In genomic region chr7:157397751-157398691, GRCh38 we compare ENCODE assay signal across 8 cellular contexts.
DNase-seq lines count a peak whose midpoint lies in the region; ATAC-seq and TF ChIP-seq lines count a peak whose summit lies in the region.

No MANE protein-coding gene starts in this region.

- peak; percentile 31 for ATAC-seq in activated T-cell treated with anti-CD3 and anti-CD28 coated beads, Interleukin-2, amount 50 U/mL, for 72 hours (replicated peaks in 1 of 2)
- no peak for ATAC-seq in activated T-cell treated with anti-CD3 and anti-CD28 coated beads, Interleukin-2, amount 50 U/mL, for 4 hours

- no peaks in the 10 kb centered on the region for H3K9me3 ChIP-seq in left ventricle myocardium inferior (replicated peaks)
- no peaks in the 10 kb centered on the region for H3K9me3 ChIP-seq in skeletal muscle tissue (ENCODE audit: control insufficient read depth in 3 of 3, low read length in 3 of 3)

- H3K36me3 ChIP-seq in left ventricle myocardium inferior, result peaks cover 47% of the 10 kb centered on the region
- peaks cover 4 to 15% (median 6%) of the 10 kb centered on the region in 3 donors for H3K36me3 ChIP-seq in skeletal muscle tissue (ENCODE audit: control insufficient read depth in 3 of 3, insufficient read depth in 3 of 3, low read length in 3 of 3)

- no peaks in the 10 kb centered on the region for H3K27me3 Mint-ChIP-seq in activated T-cell treated with anti-CD3 and anti-CD28 coated beads, Interleukin-2, amount 50 U/mL, for 72 hours (ENCODE audit: low read depth)
- no peaks in the 10 kb centered on the region for H3K27me3 Mint-ChIP-seq in activated T-cell treated with anti-CD3 and anti-CD28 coated beads, Interleukin-2, amount 50 U/mL, for 4 hours (ENCODE audit: low read depth)

- H3K4me1 ChIP-seq in left ventricle myocardium inferior (peaks cover 82% of the 10 kb centered on the region), skeletal muscle tissue (ENCODE audit: control insufficient read depth in 3 of 3, insufficient read depth in 3 of 3, low read length in 3 of 3) (peaks cover 27 to 53% (median 41%) of the 10 kb centered on the region in 3 donors)

- peaks cover 0 to 3% of the 10 kb centered on the region in 2 donors for H3K36me3 Mint-ChIP-seq in activated T-cell treated with anti-CD3 and anti-CD28 coated beads, Interleukin-2, amount 50 U/mL, for 72 hours (ENCODE audit: insufficient read depth in 2 of 2)
- peaks cover 26% of the 10 kb centered on the region for H3K36me3 Mint-ChIP-seq in activated T-cell treated with anti-CD3 and anti-CD28 coated beads, Interleukin-2, amount 50 U/mL, for 4 hours (ENCODE audit: insufficient read depth)

- H3K9ac ChIP-seq in skeletal muscle tissue (ENCODE audit: low read depth in 1 of 3, low read length in 3 of 3), result peak overlapping the region; percentile 25 to 80 (median 34)

- TF ChIP-seq CTCF in left ventricle myocardium inferior (IDR thresholded peaks at IDR 0.05; ENCODE audit: borderline replicate concordance), result peak; percentile 56

- DNase-seq in activated T-cell treated with anti-CD3 and anti-CD28 coated beads, Interleukin-2, amount 50 U/mL, for 72 hours, result no peak
- DNase-seq in activated T-cell treated with anti-CD3 and anti-CD28 coated beads, Interleukin-2, amount 50 U/mL, for 4 hours, result no peak
- DNase-seq in NCI-H1694 treated with DMSO at 0.1 percent for 48 hours (lab: John Stamatoyannopoulos, UW) (peak; percentile 41), left ventricle myocardium inferior (peak; percentile 63), NCI-H1048 (lab: John Stamatoyannopoulos, UW) (no peak)
- peak; percentile 21 for DNase-seq in activated CD4-positive, alpha-beta T cell treated with anti-CD3 and anti-CD28 coated beads, Interleukin-2, amount 50 U/mL, for 1 hour
- DNase-seq in stimulated activated CD8-positive, alpha-beta memory T cell treated with anti-CD3 and anti-CD28 coated beads, Interleukin-4, amount 100 ng/mL, for 48 hours, result no peak

- peaks cover 10% of the 10 kb centered on the region for H3K4me1 Mint-ChIP-seq in activated T-cell treated with anti-CD3 and anti-CD28 coated beads, Interleukin-2, amount 50 U/mL, for 72 hours (ENCODE audit: low read depth)
- peaks cover 12% of the 10 kb centered on the region for H3K4me1 Mint-ChIP-seq in activated T-cell treated with anti-CD3 and anti-CD28 coated beads, Interleukin-2, amount 50 U/mL, for 4 hours (ENCODE audit: low read depth)

- H3K4me3 Mint-ChIP-seq in activated T-cell treated with anti-CD3 and anti-CD28 coated beads, Interleukin-2, amount 50 U/mL, for 72 hours, result no peak overlapping the region
- no peak overlapping the region for H3K4me3 Mint-ChIP-seq in activated T-cell treated with anti-CD3 and anti-CD28 coated beads, Interleukin-2, amount 50 U/mL, for 4 hours

- H3K27ac Mint-ChIP-seq in activated T-cell treated with anti-CD3 and anti-CD28 coated beads, Interleukin-2, amount 50 U/mL, for 72 hours, result no peak overlapping the region

- peak overlapping the region; percentile 33 for H3K4me3 ChIP-seq in left ventricle myocardium inferior
- peak overlapping the region; percentile 26 to 63 (median 42) for H3K4me3 ChIP-seq in skeletal muscle tissue (ENCODE audit: low read length in 3 of 3)

- H3K27ac ChIP-seq in left ventricle myocardium inferior (replicated peaks) (peak overlapping the region; percentile 90), skeletal muscle tissue (ENCODE audit: low read depth, low read length) (peak overlapping the region; percentile 69)

- intact Hi-C loops in left ventricle myocardium inferior (cut with micrococcal nuclease), result loop anchor here (10.0 kb wide), 1 partner anchor 53 kb away; no protein-coding TSS in a partner anchor

- H3K9me3 Mint-ChIP-seq in activated T-cell treated with anti-CD3 and anti-CD28 coated beads, Interleukin-2, amount 50 U/mL, for 72 hours, result no peaks in the 10 kb centered on the region
- H3K9me3 Mint-ChIP-seq in activated T-cell treated with anti-CD3 and anti-CD28 coated beads, Interleukin-2, amount 50 U/mL, for 4 hours, result no peaks in the 10 kb centered on the region

- H3K27me3 ChIP-seq in left ventricle myocardium inferior (ENCODE audit: low read depth) (no peaks in the 10 kb centered on the region), skeletal muscle tissue (ENCODE audit: control insufficient read depth in 3 of 3, insufficient read depth in 3 of 3, low read length in 3 of 3) (no peaks in the 10 kb centered on the region)

Comparison
In these comparisons a context has a peak if more than half of its experiments do, and no peak if none do; other contexts are left out.
1. ATAC-seq: peak in activated T-cell treated with anti-CD3 and anti-CD28 coated beads, Interleukin-2, amount 50 U/mL, for 72 hours (2 of 2); none in activated T-cell treated with anti-CD3 and anti-CD28 coated beads, Interleukin-2, amount 50 U/mL, for 4 hours (0 of 2).
2. DNase-seq: peak in NCI-H1694 treated with DMSO at 0.1 percent for 48 hours (single experiment), activated CD4-positive, alpha-beta T cell treated with anti-CD3 and anti-CD28 coated beads, Interleukin-2, amount 50 U/mL, for 1 hour (single experiment) and left ventricle myocardium inferior (single experiment); none in activated T-cell treated with anti-CD3 and anti-CD28 coated beads, Interleukin-2, amount 50 U/mL, for 72 hours (0 of 2), activated T-cell treated with anti-CD3 and anti-CD28 coated beads, Interleukin-2, amount 50 U/mL, for 4 hours (single experiment), stimulated activated CD8-positive, alpha-beta memory T cell treated with anti-CD3 and anti-CD28 coated beads, Interleukin-4, amount 100 ng/mL, for 48 hours (single experiment) and NCI-H1048 (single experiment).